Comparison of ENCODE assay signal across 1 cellular context in genomic region chr15:63121382-63122001, GRCh38.
TF ChIP-seq lines count a peak whose summit lies in the region.

Gene LACTB, plus strand, starts transcription at chr15:63121861. Its CDS starts 11 bp downstream, at chr15:63121872.

TF ChIP-seq in K562, 482 proteins besides CTCF, POLR2A, EP300 and RAD21 (continued from another document and continues in another):
- TF ChIP-seq CLOCK (CRISPR knock-in tag; IDR thresholded peaks at IDR 0.05; ENCODE audit: borderline replicate concordance) (no peak), ZNF707 (CRISPR knock-in tag; conservative IDR thresholded peaks at IDR 0.05) (no peak), RBFOX2 (IDR thresholded peaks at IDR 0.05; ENCODE audit: low read depth, low read length) (peak; percentile 78), ZNF134 (CRISPR knock-in tag; conservative IDR thresholded peaks at IDR 0.05) (no peak), MCM7 (IDR thresholded peaks at IDR 0.05) (no peak), CTCFL (IDR thresholded peaks at IDR 0.05; ENCODE audit: borderline replicate concordance, insufficient read depth, low read depth, low read length, poor library complexity, severe bottlenecking) (no peak), ZBTB7A (IDR thresholded peaks at IDR 0.05; ENCODE audit: borderline replicate concordance, control insufficient read depth, low read depth, low read length) (peak; percentile 62; the same call in 1 of the 2 replicates), PHB (CRISPR knock-in tag; IDR thresholded peaks at IDR 0.05) (no peak), ZNF764 (CRISPR knock-in tag; IDR thresholded peaks at IDR 0.05; ENCODE audit: low read depth) (no peak), NCOA2 (IDR thresholded peaks at IDR 0.05; ENCODE audit: partially characterized antibody in 2 of 2) (no peak), HNRNPUL1 (IDR thresholded peaks at IDR 0.05; ENCODE audit: low read length) (no peak), RBM15 (IDR thresholded peaks at IDR 0.05; ENCODE audit: insufficient read depth, low read length) (no peak), KAT7 (CRISPR knock-in tag; IDR thresholded peaks at IDR 0.05; ENCODE audit: borderline replicate concordance) (no peak), HIVEP1 (CRISPR knock-in tag; IDR thresholded peaks at IDR 0.05) (no peak), TEAD1 (CRISPR knock-in tag; IDR thresholded peaks at IDR 0.05) (no peak), DPF2 (IDR thresholded peaks at IDR 0.05) (peak; percentile 54; the same call in 1 of the 2 replicates), PATZ1 (CRISPR knock-in tag; IDR thresholded peaks at IDR 0.05; ENCODE audit: borderline replicate concordance) (no peak), ZBTB2 (IDR thresholded peaks at IDR 0.05) (no peak; the same call in 1 of the 2 replicates), SRSF3 (IDR thresholded peaks at IDR 0.05; ENCODE audit: insufficient read depth, low read length) (no peak), ZNF263 (CRISPR knock-in tag; IDR thresholded peaks at IDR 0.05; ENCODE audit: borderline replicate concordance) (no peak), BRD4 (IDR thresholded peaks at IDR 0.05) (no peak), HMG20B (CRISPR knock-in tag; IDR thresholded peaks at IDR 0.05) (no peak), RBM34 (IDR thresholded peaks at IDR 0.05; ENCODE audit: borderline replicate concordance, insufficient read depth, low read length) (no peak), SRF (CRISPR knock-in tag; IDR thresholded peaks at IDR 0.05) (no peak), SIX5 (IDR thresholded peaks at IDR 0.05; ENCODE audit: borderline replicate concordance in 1 of 2, insufficient read depth in 1 of 2, low read depth in 1 of 2, low read length in 2 of 2) (no peak), SOX6 (IDR thresholded peaks at IDR 0.05) (no peak), DACH1 (IDR thresholded peaks at IDR 0.05; ENCODE audit: partially characterized antibody) (no peak), SFPQ (IDR thresholded peaks at IDR 0.05; ENCODE audit: low read depth, low read length) (no peak), TRIM24 (IDR thresholded peaks at IDR 0.05) (no peak), SIN3B (IDR thresholded peaks at IDR 0.05; ENCODE audit: low read depth) (no peak), CCNT2 (IDR thresholded peaks at IDR 0.05; ENCODE audit: borderline replicate concordance, extremely low read depth, insufficient read length, low read depth, low read length) (peak; percentile 26), KLF16 (IDR thresholded peaks at IDR 0.05) (no peak), NFYB (IDR thresholded peaks at IDR 0.05; ENCODE audit: extremely low read depth, insufficient read length) (no peak), ZBTB8A (IDR thresholded peaks at IDR 0.05; ENCODE audit: partially characterized antibody) (no peak), CSDE1 (IDR thresholded peaks at IDR 0.05) (no peak), NFE2 (IDR thresholded peaks at IDR 0.05; ENCODE audit: low read depth) (no peak), MCM2 (IDR thresholded peaks at IDR 0.05; ENCODE audit: low read depth) (no peak), ESRRB (CRISPR knock-in tag; IDR thresholded peaks at IDR 0.05; ENCODE audit: borderline replicate concordance) (no peak), MTF1 (CRISPR knock-in tag; IDR thresholded peaks at IDR 0.05; ENCODE audit: borderline replicate concordance) (no peak), LARP7 (IDR thresholded peaks at IDR 0.05) (no peak; the same call in 1 of the 2 replicates), ZNF584 (CRISPR knock-in tag; IDR thresholded peaks at IDR 0.05; ENCODE audit: low read depth) (no peak), ETV5 (CRISPR knock-in tag; IDR thresholded peaks at IDR 0.05; ENCODE audit: low read depth) (no peak), FOXJ2 (tag; IDR thresholded peaks at IDR 0.05) (no peak), SPI1 (IDR thresholded peaks at IDR 0.05; ENCODE audit: borderline replicate concordance, low read depth, low read length) (peak; percentile 46; the same call in 1 of the 2 replicates), NRF1 (conservative IDR thresholded peaks at IDR 0.05 in 1 of 2, IDR thresholded peaks at IDR 0.05 in 1 of 2) (no peak), ZNF311 (CRISPR knock-in tag; IDR thresholded peaks at IDR 0.05) (no peak), NONO (IDR thresholded peaks at IDR 0.05; ENCODE audit: low read depth in 2 of 2, low read length in 1 of 2) (peak in 1 of 2 experiments; percentile 43; a peak in 1 of 4 replicates), CC2D1A (IDR thresholded peaks at IDR 0.05) (0 out of 2 replicates have a peak, but pooled peaks have one; percentile 21), MLX (CRISPR knock-in tag; conservative IDR thresholded peaks at IDR 0.05) (no peak), ZFP36 (IDR thresholded peaks at IDR 0.05; ENCODE audit: low read depth, low read length, partially characterized antibody) (peak; percentile 22), CHAMP1 (IDR thresholded peaks at IDR 0.05) (no peak), ZC3H11A (IDR thresholded peaks at IDR 0.05; ENCODE audit: low read depth, low read length) (no peak), PRDM10 (IDR thresholded peaks at IDR 0.05; ENCODE audit: partially characterized antibody) (no peak), KAT2B (IDR thresholded peaks at IDR 0.05; ENCODE audit: low read depth, low read length) (no peak)
